ENCODE assay signal across 8 cellular contexts in the genomic region with DNA sequence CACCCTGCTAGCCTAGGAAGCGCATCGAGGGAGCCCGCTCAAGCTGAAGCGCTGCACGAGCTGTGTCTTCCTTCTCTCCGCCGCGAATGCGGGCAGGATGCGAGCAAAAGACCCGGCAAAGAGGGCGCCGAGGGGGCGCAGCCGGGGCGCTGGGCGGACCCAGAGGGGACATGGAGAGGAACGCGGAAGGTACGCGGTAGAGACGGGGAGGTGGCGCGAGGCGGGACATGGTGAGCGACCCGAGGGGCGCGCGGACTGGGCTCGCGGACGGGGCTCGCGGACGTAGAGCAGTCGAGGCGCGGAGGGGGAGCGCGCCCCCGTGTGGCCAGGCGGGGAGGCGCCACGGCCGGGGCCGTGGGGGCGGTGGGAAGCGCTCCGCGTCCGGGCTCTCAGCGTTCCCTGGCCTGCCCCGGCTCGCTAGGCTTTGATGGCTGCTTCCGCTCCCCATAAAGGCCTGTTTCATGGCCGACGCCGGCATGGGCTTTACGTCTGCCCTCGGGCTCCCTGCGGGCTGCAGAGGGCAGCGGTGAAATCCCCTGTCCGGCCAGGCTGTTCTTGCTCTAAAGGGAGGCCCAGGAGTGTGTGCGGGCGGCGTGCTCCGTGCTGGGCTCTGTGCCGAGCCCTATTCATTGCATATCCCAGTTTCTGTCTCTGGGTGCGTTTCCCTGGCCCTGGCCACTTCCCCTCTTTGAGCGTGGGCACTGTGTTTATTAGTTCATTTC. TPM values are rescaled to one million over a fixed set of nuclear protein-coding genes. Genes with fewer than 3 reads are reported as not detected.
DNase-seq lines count a peak whose midpoint lies in the region; ATAC-seq, FAIRE-seq and TF ChIP-seq lines count a peak whose summit lies in the region.

No MANE protein-coding gene starts in this region.

- no peak for FAIRE-seq in A549 (lab: Jason Lieb, UNC)

- peak in 1 of 2 experiments; percentile 52; a peak in 3 of 5 replicates for TF ChIP-seq RAD21 in A549 (conservative IDR thresholded peaks at IDR 0.05 in 1 of 2, IDR thresholded peaks at IDR 0.05 in 1 of 2)

- TF ChIP-seq EP300 in A549 (IDR thresholded peaks at IDR 0.05): no peak

- H3K4me3 ChIP-seq in A549: peak overlapping the region; percentile 45

- peak overlapping the region; percentile 61 to 89 for H3K27ac ChIP-seq in A549

- CTCF ChIA-PET in A549 (lab: Yijun Ruan, JAX): interaction anchor here (0.7 to 9.5 kb wide), 16 partner anchors 9 to 805 kb away, joined by 3 to 245 read pairs (median 3); no protein-coding TSS in a partner anchor

- TF ChIP-seq POLR2A in A549 (IDR thresholded peaks at IDR 0.05; ENCODE audit: low read length) (no peak), erythroblast (IDR thresholded peaks at IDR 0.05; ENCODE audit: low read length) (no peak)

- no peaks in the 10 kb centered on the region for H3K9me3 ChIP-seq in A549

- 0 out of 3 replicates have a peak, but pooled peaks cover 3% of the 10 kb centered on the region for H3K4me1 ChIP-seq in A549

- 26% methylated on average over 9 of the region's 71 CpGs for WGBS in A549 (ENCODE audit: missing lambda C conversion rate)

- peak; percentile 92 to 97 for ATAC-seq in A549
- peak; percentile 62 for ATAC-seq in GM19023 (IDR thresholded peaks at IDR 0.05; ENCODE audit: unreplicated experiment)
- ATAC-seq in HG03439 (IDR thresholded peaks at IDR 0.05; ENCODE audit: unreplicated experiment): no peak

- peak overlapping the region; percentile 89 for H3K4me2 ChIP-seq in A549

- DNase-seq in A549 (ENCODE audit: low read depth in 1 of 2, low spot score in 1 of 2) (peak; percentile 54 to 60), NCI-H526 treated with DMSO at 0.1 percent for 48 hours (lab: John Stamatoyannopoulos, UW) (peak; percentile 90), activated T-cell treated with anti-CD3 and anti-CD28 coated beads for 4 hours (peak; percentile 30), erythroblast (lab: John Stamatoyannopoulos, UW) (peak; percentile 38 to 60), middle frontal gyrus (ENCODE audit: extremely low spot score, low spot score) (peak; percentile 38)
- peak; percentile 35 to 54 for DNase-seq in stimulated activated CD8-positive, alpha-beta memory T cell treated with anti-CD3 and anti-CD28 coated beads, Interleukin-2, amount 100 ng/mL, for 48 hours (ENCODE audit: low read depth in 2 of 2)

- POLR2A ChIA-PET in A549 (lab: Yijun Ruan, JAX): no interaction called here

- TF ChIP-seq CTCF in A549 (IDR thresholded peaks at IDR 0.05): peak; percentile 65

TF ChIP-seq in A549, 52 proteins besides CTCF, POLR2A, EP300 and RAD21:
- TF ChIP-seq SMC3 (IDR thresholded peaks at IDR 0.05) (peak; percentile 60), NPAS2 (CRISPR knock-in tag; IDR thresholded peaks at IDR 0.05; ENCODE audit: borderline replicate concordance) (no peak), NR3C1 (IDR thresholded peaks at IDR 0.05) (no peak), HOXA7 (CRISPR knock-in tag; IDR thresholded peaks at IDR 0.05) (no peak)
- TF ChIP-seq, protein P1, sequence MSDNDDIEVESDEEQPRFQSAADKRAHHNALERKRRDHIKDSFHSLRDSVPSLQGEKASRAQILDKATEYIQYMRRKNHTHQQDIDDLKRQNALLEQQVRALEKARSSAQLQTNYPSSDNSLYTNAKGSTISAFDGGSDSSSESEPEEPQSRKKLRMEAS (IDR thresholded peaks at IDR 0.05): peak; percentile 50

RNA-seq across cellular contexts. Expression of gene TRIM29, which starts 31.2 kb away (rescaled TPM):
- polyA plus RNA-seq in A549 (2011; rRNA removed): 2.7 and 3.8 TPM in 2 replicates
- polyA plus RNA-seq in A549 (2012; cell fraction: cytosol; rRNA removed): 2.3 and 2.6 TPM in 2 replicates
- polyA plus RNA-seq in A549 (2012; cell fraction: nucleus; rRNA removed): 3.2 and 4.5 TPM in 2 replicates
- 2.5 to 3.6 TPM (median 3.1 TPM) in 3 replicates for polyA plus RNA-seq in A549 (2017; fragmentation: RNase III; extraction: RNeasy Plus Mini Kit Qiagen cat#74134 plus additional on column Dnase treatment)
- polyA minus RNA-seq in A549 (2011; rRNA and poly(A)+ RNA removed): 2.3 and 3.9 TPM in 2 replicates

RNA-seq across cellular contexts. Expression of gene OAF, which starts 41.7 kb away (rescaled TPM):
- polyA plus RNA-seq in A549 (2011; rRNA removed): 3.0 and 4.1 TPM in 2 replicates
- polyA plus RNA-seq in A549 (2012; cell fraction: cytosol; rRNA removed): 6.6 and 8.6 TPM in 2 replicates
- polyA plus RNA-seq in A549 (2012; cell fraction: nucleus; rRNA removed): 8.6 and 14.9 TPM in 2 replicates
- 3.4 to 4.2 TPM (median 3.8 TPM) in 3 replicates for polyA plus RNA-seq in A549 (2017; fragmentation: RNase III; extraction: RNeasy Plus Mini Kit Qiagen cat#74134 plus additional on column Dnase treatment)
- polyA minus RNA-seq in A549 (2011; rRNA and poly(A)+ RNA removed): 2.7 and 2.9 TPM in 2 replicates

Comparison
In these comparisons a context has a peak if more than half of its experiments do, and no peak if none do; other contexts are left out.
1. DNase-seq: peak in every context shown above with its lines; median percentile 90 in NCI-H526 treated with DMSO at 0.1 percent for 48 hours; 57 in A549; 49 in erythroblast; 44 in stimulated activated CD8-positive, alpha-beta memory T cell treated with anti-CD3 and anti-CD28 coated beads, Interleukin-2, amount 100 ng/mL, for 48 hours; 38 in middle frontal gyrus; 30 in activated T-cell treated with anti-CD3 and anti-CD28 coated beads for 4 hours.